In the genomic region with DNA sequence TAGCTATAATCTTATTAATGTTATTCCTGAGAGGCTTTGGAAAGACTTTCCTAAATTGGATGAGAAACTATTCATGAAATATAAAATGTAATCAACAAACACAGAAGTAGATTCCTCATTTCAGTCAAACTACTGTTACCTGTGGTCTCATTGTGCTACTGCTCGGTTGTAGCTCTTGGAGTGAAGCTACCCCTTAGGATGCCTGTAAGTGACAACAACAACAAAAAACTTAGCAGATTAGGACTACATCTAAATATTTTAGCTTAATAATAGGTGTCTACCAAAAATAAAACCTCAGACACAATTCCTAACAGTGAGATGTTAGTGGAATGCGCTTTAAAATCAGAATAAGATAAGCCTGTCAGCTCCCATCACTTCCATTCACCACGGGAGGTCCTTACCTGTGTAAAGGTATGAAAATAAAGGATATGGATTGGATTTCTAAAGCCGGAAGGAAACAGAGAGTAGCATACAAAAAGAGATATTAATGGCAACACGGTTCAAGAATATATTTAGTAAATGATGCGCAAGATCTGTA, we compare ENCODE assay signal across 16 cellular contexts.
A peak's percentile ranks its signal among the peaks of the same experiment; 100 is the strongest.
DNase-seq lines count a peak whose midpoint lies in the region; ATAC-seq and TF ChIP-seq lines count a peak whose summit lies in the region.
"Had no signal": no experiment of that assay in that cellular context is flagged by ENCODE, and none has a peak within 500 bp of the region (broad histone marks: within the 10 kb centered on the region; RNA-seq: fewer than 3 reads in every experiment).

No MANE protein-coding gene starts in this region.

- TF ChIP-seq CTCF in H9 (conservative IDR thresholded peaks at IDR 0.05) = no peak

- no peak overlapping the region for H4K8ac ChIP-seq in H9 (replicated peaks; ENCODE audit: insufficient read length, low read depth, low read length)

- no peaks in the 10 kb centered on the region for H4K20me1 ChIP-seq in H9 (ENCODE audit: control insufficient read depth, insufficient read depth, insufficient read length)
- H4K20me1 ChIP-seq: BLaER1 treated with 17β-estradiol and CSF1 and Interleukin-3, amounts not matched to agents 10 nM and 100 nM had no signal

- no peak overlapping the region for H3K4me2 ChIP-seq in H9 (ENCODE audit: insufficient read depth, insufficient read length, low read length)
- H3K4me2 ChIP-seq: BLaER1 treated with 17β-estradiol and CSF1 and Interleukin-3, amounts not matched to agents 10 nM and 100 nM had no signal

- no peaks in the 10 kb centered on the region for H3K23me2 ChIP-seq in H9 (ENCODE audit: insufficient read length, low read depth, low read length, poor library complexity, severe bottlenecking)

- WGBS in H9 (ENCODE audit: extremely low coverage, insufficient read length, low lambda C conversion rate) = no CpG with 5 or more reads among the region's 6 CpGs
- 66% methylated on average over 5 of the region's 6 CpGs for WGBS in HUES64

- H3K14ac ChIP-seq in H9 (ENCODE audit: insufficient read depth, low read length) = no peak overlapping the region

- H3T11ph ChIP-seq in H9 (ENCODE audit: low read length) = no peak overlapping the region

- H3K36me3 ChIP-seq in HUES64 (ENCODE audit: insufficient read depth, low read length) = no peaks in the 10 kb centered on the region
- H3K36me3 ChIP-seq in iPS-20b (ENCODE audit: insufficient read depth, low read depth, low read length) = no peaks in the 10 kb centered on the region
- H3K36me3 ChIP-seq: BLaER1 treated with 17β-estradiol and CSF1 and Interleukin-3, amounts not matched to agents 10 nM and 100 nM had no signal

- H3K9ac ChIP-seq in H9 (ENCODE audit: extremely low read depth, insufficient read length, low read length) (no peak overlapping the region), HUES64 (ENCODE audit: low read depth, low read length) (no peak overlapping the region), iPS-20b (ENCODE audit: low read depth, low read length) (no peak overlapping the region)
- H3K9ac ChIP-seq: BLaER1 treated with 17β-estradiol and CSF1 and Interleukin-3, amounts not matched to agents 10 nM and 100 nM had no signal

- ATAC-seq in HG02623 (IDR thresholded peaks at IDR 0.05; ENCODE audit: unreplicated experiment) = no peak
- ATAC-seq: CD8-positive, alpha-beta T cell; K562 had no signal

- H3K27me3 ChIP-seq in H9 (ENCODE audit: insufficient read depth, low read length) = no peaks in the 10 kb centered on the region
- no peaks in the 10 kb centered on the region for H3K27me3 ChIP-seq in HUES64 (ENCODE audit: insufficient read depth, low read length)
- H3K27me3 ChIP-seq in iPS-20b (ENCODE audit: insufficient read depth, low read length) = no peaks in the 10 kb centered on the region
- H3K27me3 ChIP-seq: BLaER1 treated with 17β-estradiol and CSF1 and Interleukin-3, amounts not matched to agents 10 nM and 100 nM had no signal

- H3K79me2 ChIP-seq in H9 (ENCODE audit: insufficient read depth, low read length) = no peaks in the 10 kb centered on the region

- H3K9me3 ChIP-seq in H9 (ENCODE audit: control insufficient read depth, low read depth, low read length) (no peaks in the 10 kb centered on the region), HUES64 (ENCODE audit: insufficient read depth, low read depth, low read length) (no peaks in the 10 kb centered on the region), iPS-20b (ENCODE audit: insufficient read depth, low read depth, low read length) (no peaks in the 10 kb centered on the region)
- H3K9me3 ChIP-seq: BLaER1 treated with 17β-estradiol and CSF1 and Interleukin-3, amounts not matched to agents 10 nM and 100 nM had no signal

- H3K23ac ChIP-seq in H9 (ENCODE audit: insufficient read length, low read depth, low read length) = no peak overlapping the region

- H3K27ac ChIP-seq in H9 (ENCODE audit: insufficient read length, low read depth, low read length) = peak overlapping the region; percentile 50
- peak overlapping the region; percentile 79; the same call in 1 of the 2 replicates for H3K27ac ChIP-seq in HUES64 (ENCODE audit: low read depth, low read length)
- peak overlapping the region; percentile 32 for H3K27ac ChIP-seq in iPS-20b (ENCODE audit: low read length)
- H3K27ac ChIP-seq: BLaER1 treated with 17β-estradiol and CSF1 and Interleukin-3, amounts not matched to agents 10 nM and 100 nM had no signal

- no peak overlapping the region for H3K4me3 Mint-ChIP-seq in H9
- H3K4me3 Mint-ChIP-seq: B cell; CD8-positive, alpha-beta T cell had no signal

- peaks cover 0 to 3% (median 0%) of the 10 kb centered on the region in 3 experiments; a peak in 1 of 7 replicates for H3K36me3 Mint-ChIP-seq in H9 (ENCODE audit: insufficient read depth in 1 of 3, low read depth in 3 of 3)
- H3K36me3 Mint-ChIP-seq: CD8-positive, alpha-beta T cell had no signal

- no peak overlapping the region for H2BK20ac ChIP-seq in H9 (ENCODE audit: low read depth, low read length, poor library complexity, severe bottlenecking)

- H2BK12ac ChIP-seq in H9 (ENCODE audit: insufficient read length, low read depth, low read length) = no peak overlapping the region

- no peak overlapping the region for H3K18ac ChIP-seq in H9 (ENCODE audit: insufficient read length, low read depth, low read length)

- no peak overlapping the region for H2AFZ ChIP-seq in H9 (ENCODE audit: low read length)

- no peak overlapping the region for H4K91ac ChIP-seq in H9 (ENCODE audit: insufficient read length, low read depth, low read length)

- H3K4ac ChIP-seq in H9 (ENCODE audit: low read depth, low read length) = no peak overlapping the region

- no peak overlapping the region for H2AK5ac ChIP-seq in H9 (ENCODE audit: insufficient read length, low read length)

- no peaks in the 10 kb centered on the region; a peak in 2 of 5 replicates for H3K9me3 Mint-ChIP-seq in H9
- H3K9me3 Mint-ChIP-seq: CD8-positive, alpha-beta T cell had no signal

- peak overlapping the region in 1 of 3 experiments; percentile 83; a peak in 2 of 7 replicates for H3K27ac Mint-ChIP-seq in H9
- H3K27ac Mint-ChIP-seq: B cell; CD8-positive, alpha-beta T cell had no signal

- no peak overlapping the region for H2BK120ac ChIP-seq in H9 (ENCODE audit: low read depth, low read length, poor library complexity, severe bottlenecking)

- no peak overlapping the region for H3K56ac ChIP-seq in H9 (ENCODE audit: insufficient read length, low read depth, low read length)

- no peak overlapping the region for H2BK15ac ChIP-seq in H9 (ENCODE audit: low read depth, low read length)

- no peak overlapping the region for H2BK5ac ChIP-seq in H9 (ENCODE audit: insufficient read length, low read length)

- peaks cover 15% of the 10 kb centered on the region for H3K27me3 Mint-ChIP-seq in H9 (ENCODE audit: low read depth)
- H3K27me3 Mint-ChIP-seq: B cell had no signal

- H3K4me3 ChIP-seq in HUES64 (ENCODE audit: low read length) (no peak overlapping the region), iPS-20b (ENCODE audit: low read length) (no peak overlapping the region)
- H3K4me3 ChIP-seq: BLaER1 treated with 17β-estradiol and CSF1 and Interleukin-3, amounts not matched to agents 10 nM and 100 nM; K562 had no signal

- H3K79me1 ChIP-seq in H9 (ENCODE audit: insufficient read depth, low read depth, low read length, poor library complexity, severe bottlenecking) = no peaks in the 10 kb centered on the region

- no peaks in the 10 kb centered on the region for H3K4me1 ChIP-seq in H9 (ENCODE audit: insufficient read depth, low read length)
- peaks cover 38% of the 10 kb centered on the region for H3K4me1 ChIP-seq in HUES64 (ENCODE audit: insufficient read depth, low read length)
- peaks cover 25% of the 10 kb centered on the region; the same call in 1 of the 2 replicates for H3K4me1 ChIP-seq in iPS-20b (ENCODE audit: insufficient read depth, low read length)

- H4K5ac ChIP-seq in H9 (ENCODE audit: insufficient read length, low read depth, low read length) = no peak overlapping the region

- DNase-seq in H9 (no peak), iPS DF 19.7 (ENCODE audit: low read depth, low spot score) (peak; percentile 42), cerebellum (ENCODE audit: low spot score) (no peak)
- no peak for DNase-seq in stimulated activated CD4-positive, alpha-beta T cell treated with anti-CD3 and anti-CD28 coated beads, Interleukin-1b, Interleukin-23, amount 100 ng/mL, for 48 hours
- DNase-seq: Calu3; CD8-positive, alpha-beta T cell; DMS79 treated with DMSO at 0.1 percent for 48 hours; GF-D8; HCEC 1CT; IMR-90 had no signal

- H3K4me1 Mint-ChIP-seq in H9 = peaks cover 50 to 56% of the 10 kb centered on the region in 2 experiments
